Comparison of ENCODE assay signal across 10 cellular contexts in genomic region chr14:56659361-56659760, GRCh38.
DNase-seq lines count a peak whose midpoint lies in the region; ATAC-seq and TF ChIP-seq lines count a peak whose summit lies in the region.
"Had no signal": no experiment of that assay in that cellular context is flagged by ENCODE, and none has a peak within 500 bp of the region (broad histone marks: within the 10 kb centered on the region; RNA-seq: fewer than 3 reads in every experiment).

No MANE protein-coding gene starts in this region.

- peak overlapping the region; percentile 35 for H3K27ac ChIP-seq in neural progenitor cell
- H3K27ac ChIP-seq: A549, KMS-11, PC-9 had no signal

- H3K4me1 Mint-ChIP-seq in Caco-2 (ENCODE audit: low read depth, unreplicated experiment): peaks cover 30% of the 10 kb centered on the region
- peaks cover 26% of the 10 kb centered on the region for H3K4me1 Mint-ChIP-seq in neural progenitor cell

- H3K9me3 ChIP-seq in Caco-2 (0 out of 2 replicates have a peak, but pooled peaks cover 4% of the 10 kb centered on the region), HAP-1 (0 out of 2 replicates have a peak, but pooled peaks cover 2% of the 10 kb centered on the region), neural progenitor cell (ENCODE audit: low read depth) (no peaks in the 10 kb centered on the region)
- H3K9me3 ChIP-seq: A549 had no signal

- H3K27me3 ChIP-seq in Caco-2 (replicated peaks; ENCODE audit: control insufficient read depth, insufficient read depth, low read length) (no peaks in the 10 kb centered on the region), HAP-1 (ENCODE audit: low read depth) (no peaks in the 10 kb centered on the region), neural progenitor cell (peaks cover 49% of the 10 kb centered on the region)

- H3K4me1 ChIP-seq in Caco-2: peaks cover 28% of the 10 kb centered on the region
- peaks cover 22% of the 10 kb centered on the region for H3K4me1 ChIP-seq in HAP-1
- peaks cover 29% of the 10 kb centered on the region for H3K4me1 ChIP-seq in neural progenitor cell
- H3K4me1 ChIP-seq: A549 had no signal

- no peak overlapping the region for H3K9ac ChIP-seq in neural progenitor cell
- H3K9ac ChIP-seq: KMS-11 had no signal

- H3K4me3 Mint-ChIP-seq in Caco-2 (ENCODE audit: unreplicated experiment) (peak overlapping the region; percentile 40), neural progenitor cell (no peak overlapping the region)

- in situ Hi-C loops in HAP-1 (cut with MboI; ENCODE audit: low sequenced_read_pairs): loop anchor here (10.0 to 25.0 kb wide), 2 partner anchors 145 to 528 kb away; no protein-coding TSS in a partner anchor

- BruUV-seq in Caco-2 (replicated peaks; lab: Mats Ljungman, UMichigan): no TSS peak

- POLR2A ChIA-PET in Caco-2 (lab: Charles Lee): no interaction called here

- H3K36me3 ChIP-seq in Caco-2 (ENCODE audit: control insufficient read depth, insufficient read depth, low read length): no peaks in the 10 kb centered on the region
- no peaks in the 10 kb centered on the region for H3K36me3 ChIP-seq in HAP-1 (replicated peaks)
- H3K36me3 ChIP-seq in neural progenitor cell: no peaks in the 10 kb centered on the region

- intact Hi-C loops in Caco-2 (cut with micrococcal nuclease; ENCODE audit: unreplicated experiment): no loop called here

- H3K27me3 Mint-ChIP-seq in Caco-2 (ENCODE audit: insufficient read depth, unreplicated experiment) (no peaks in the 10 kb centered on the region), neural progenitor cell (ENCODE audit: insufficient read depth, low read depth) (peaks cover 11% of the 10 kb centered on the region)

- no peak overlapping the region for H2AFZ ChIP-seq in neural progenitor cell (replicated peaks)
- H2AFZ ChIP-seq: PC-9 had no signal

- ATAC-seq in HG02840 (IDR thresholded peaks at IDR 0.05; ENCODE audit: low FRiP score, unreplicated experiment) (no peak), HG02870 (IDR thresholded peaks at IDR 0.05; ENCODE audit: unreplicated experiment) (no peak), GM21390 (IDR thresholded peaks at IDR 0.05; ENCODE audit: unreplicated experiment) (no peak)

- H3K9me3 Mint-ChIP-seq in Caco-2 (ENCODE audit: unreplicated experiment) (peaks cover 10% of the 10 kb centered on the region), neural progenitor cell (no peaks in the 10 kb centered on the region)

- H3K27ac Mint-ChIP-seq in Caco-2 (ENCODE audit: unreplicated experiment) (peak overlapping the region; percentile 14), neural progenitor cell (no peak overlapping the region)

- CTCF ChIA-PET in Caco-2 (lab: Charles Lee): interaction anchor here (0.5 to 0.8 kb wide), 3 partner anchors 61 to 207 kb away, joined by 3 to 4 read pairs (median 4); partner anchors contain the start of gene TMEM260

- H3K36me3 Mint-ChIP-seq in Caco-2 (ENCODE audit: insufficient read depth, unreplicated experiment) (peaks cover 15% of the 10 kb centered on the region), neural progenitor cell (no peaks in the 10 kb centered on the region)

- H4K20me1 ChIP-seq in neural progenitor cell (ENCODE audit: low read depth): peaks cover 11% of the 10 kb centered on the region

- no peaks in the 10 kb centered on the region for H3K79me2 ChIP-seq in neural progenitor cell (ENCODE audit: low read depth)

- no peak overlapping the region for H3K4me3 ChIP-seq in Caco-2 (ENCODE audit: low read depth, low read length)
- no peak overlapping the region for H3K4me3 ChIP-seq in HAP-1
- peak overlapping the region; percentile 6 for H3K4me3 ChIP-seq in neural progenitor cell
- H3K4me3 ChIP-seq: A549, PC-9 had no signal

- TF ChIP-seq CTCF in Caco-2 (IDR thresholded peaks at IDR 0.05; ENCODE audit: insufficient read depth in 1 of 2, low read depth in 1 of 2, low read length in 1 of 2, severe bottlenecking in 1 of 2, unreplicated experiment in 1 of 2) (no peak), neural progenitor cell (IDR thresholded peaks at IDR 0.05) (no peak)

- DNase-seq in Caco-2 (peak; percentile 46 to 67), HAP-1 (ENCODE audit: low spot score in 2 of 2) (peak; percentile 31 to 54), ecto neural progenitor cell (ENCODE audit: low spot score) (peak; percentile 71), neural progenitor cell (ENCODE audit: low spot score) (peak; percentile 75)

- peaks cover 29% of the 10 kb centered on the region for H3F3A ChIP-seq in neural progenitor cell (ENCODE audit: low read depth)

- H3K4me2 ChIP-seq in neural progenitor cell: peak overlapping the region; percentile 52
- H3K4me2 ChIP-seq: A549, KMS-11, PC-9 had no signal
